In the genomic region with DNA sequence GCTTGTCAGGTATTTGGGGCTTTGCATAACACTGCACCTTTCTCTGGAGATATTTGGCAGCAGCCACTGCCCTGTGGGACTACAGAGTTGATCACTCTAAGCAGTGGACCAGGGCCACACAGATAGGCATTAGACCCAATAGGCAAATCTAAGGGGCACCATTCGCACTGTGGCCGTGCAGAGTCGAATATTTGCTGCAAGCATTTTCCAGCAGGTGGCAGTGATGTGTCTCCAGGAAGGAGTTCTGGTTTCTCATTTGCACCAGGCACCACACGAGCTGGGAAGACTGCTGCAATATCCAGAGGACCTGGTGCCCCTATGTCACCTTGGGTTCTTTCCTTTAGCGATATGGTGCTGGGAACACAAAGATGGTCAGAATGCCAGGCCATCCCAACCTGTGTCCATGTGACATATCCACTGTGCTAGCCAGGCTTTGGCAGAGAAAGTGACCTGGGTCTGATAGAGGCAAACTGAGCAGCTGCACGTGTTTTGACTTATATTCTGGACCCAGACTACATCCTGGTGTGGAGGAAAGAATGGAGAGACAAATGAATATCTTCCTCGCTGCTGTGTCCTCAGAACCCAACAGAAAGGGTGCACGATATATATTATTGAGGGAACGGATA, we compare ENCODE assay signal across 8 cellular contexts.
A peak's percentile ranks its signal among the peaks of the same experiment; 100 is the strongest.
DNase-seq lines count a peak whose midpoint lies in the region; ATAC-seq, FAIRE-seq and TF ChIP-seq lines count a peak whose summit lies in the region.

No MANE protein-coding gene starts in this region.

- H3K9ac ChIP-seq in liver (ENCODE audit: low read depth in 1 of 2, low read length in 2 of 2), result no peak overlapping the region

- WGBS in liver, result 43% methylated on average over 9 of the region's 9 CpGs
- WGBS in upper lobe of left lung, 2 donors, result 52 to 77% methylated on average over 8 to 9 of the region's 9 CpGs

- H3K4me3 ChIP-seq in breast epithelium, result no peak overlapping the region
- no peak overlapping the region for H3K4me3 ChIP-seq in liver (ENCODE audit: low read depth in 1 of 3, low read length in 3 of 3)
- no peak overlapping the region for H3K4me3 ChIP-seq in upper lobe of left lung

- no peak for TF ChIP-seq EP300 in upper lobe of left lung (IDR thresholded peaks at IDR 0.05)

- peak; percentile 77 to 82 for TF ChIP-seq RAD21 in liver (IDR thresholded peaks at IDR 0.05)

- H3K27ac ChIP-seq in breast epithelium (no peak overlapping the region), liver (ENCODE audit: low read depth in 1 of 2, low read length in 2 of 2) (no peak overlapping the region), upper lobe of left lung (no peak overlapping the region)

- TF ChIP-seq CTCF in breast epithelium (IDR thresholded peaks at IDR 0.05) (peak in 2 of 3 donors; percentile 25 to 35), liver (IDR thresholded peaks at IDR 0.05; ENCODE audit: low read depth, low read length, missing input control) (peak; percentile 65), upper lobe of left lung (IDR thresholded peaks at IDR 0.05) (peak in 4 of 6 experiments; percentile 21 to 42 (median 30))

- no peaks in the 10 kb centered on the region for H3K4me1 ChIP-seq in breast epithelium
- H3K4me1 ChIP-seq in liver (ENCODE audit: control insufficient read depth in 4 of 4, insufficient read depth in 4 of 4, low read length in 3 of 4), result no peaks in the 10 kb centered on the region
- no peaks in the 10 kb centered on the region for H3K4me1 ChIP-seq in upper lobe of left lung

- H3K9me3 ChIP-seq in breast epithelium (peaks cover 5 to 16% of the 10 kb centered on the region in 2 donors), liver (ENCODE audit: control insufficient read depth in 4 of 4, low read length in 3 of 4) (peaks cover 0 to 2% (median under 1%) of the 10 kb centered on the region in 4 donors), upper lobe of left lung (peaks cover 0 to 3% (median 0%) of the 10 kb centered on the region in 4 donors)

- intact Hi-C loops in breast epithelium (cut with DNase I; ENCODE audit: low total_unique reads), result no loop called here

- H3K27me3 ChIP-seq in breast epithelium (peaks cover 0 to 2% of the 10 kb centered on the region in 2 donors), liver (ENCODE audit: control insufficient read depth in 4 of 4, insufficient read depth in 4 of 4, low read length in 3 of 4) (no peaks in the 10 kb centered on the region), upper lobe of left lung (no peaks in the 10 kb centered on the region)

- FAIRE-seq in GM12892 (lab: Jason Lieb, UNC), result peak; percentile 88

- H3K36me3 ChIP-seq in breast epithelium (no peaks in the 10 kb centered on the region), liver (ENCODE audit: control insufficient read depth in 4 of 4, insufficient read depth in 3 of 4, low read depth in 1 of 4, low read length in 3 of 4) (no peaks in the 10 kb centered on the region), upper lobe of left lung (no peaks in the 10 kb centered on the region)

- DNase-seq in AML-193 (lab: John Stamatoyannopoulos, UW) (peak; percentile 13 to 26), GM12892 (ENCODE audit: insufficient read length) (no peak), NCI-H526 (lab: John Stamatoyannopoulos, UW) (peak; percentile 77 to 95), breast epithelium (ENCODE audit: low spot score in 2 of 2) (peak in 1 of 2 donors; percentile 19), upper lobe of left lung (peak in 1 of 2 donors; percentile 26)
- DNase-seq in activated naive CD4-positive, alpha-beta T cell (lab: John Stamatoyannopoulos, UW), result no peak

- TF ChIP-seq POLR2A in GM12892 (IDR thresholded peaks at IDR 0.05; ENCODE audit: low read depth, low read length), result no peak
- no peak for TF ChIP-seq POLR2A in breast epithelium (IDR thresholded peaks at IDR 0.05)
- TF ChIP-seq POLR2A in upper lobe of left lung (IDR thresholded peaks at IDR 0.05), result no peak

- ATAC-seq in upper lobe of left lung (ENCODE audit: low FRiP score in 2 of 2) (peak in 1 of 2 donors; percentile 42), GM18511 (IDR thresholded peaks at IDR 0.05; ENCODE audit: unreplicated experiment) (no peak)

TF ChIP-seq in liver, 16 proteins besides CTCF, POLR2A, EP300 and RAD21:
- TF ChIP-seq, protein P1, sequence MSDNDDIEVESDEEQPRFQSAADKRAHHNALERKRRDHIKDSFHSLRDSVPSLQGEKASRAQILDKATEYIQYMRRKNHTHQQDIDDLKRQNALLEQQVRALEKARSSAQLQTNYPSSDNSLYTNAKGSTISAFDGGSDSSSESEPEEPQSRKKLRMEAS (IDR thresholded peaks at IDR 0.05), result no peak
- no peak for TF ChIP-seq YY1 (IDR thresholded peaks at IDR 0.05)
- TF ChIP-seq HNF4A (conservative IDR thresholded peaks at IDR 0.05), result no peak
- TF ChIP-seq HNF4G (IDR thresholded peaks at IDR 0.05), result no peak
- TF ChIP-seq GABPA (IDR thresholded peaks at IDR 0.05 in 1 of 2, conservative IDR thresholded peaks at IDR 0.05 in 1 of 2), result no peak
- TF ChIP-seq SP1 (IDR thresholded peaks at IDR 0.05), result no peak
- no peak for TF ChIP-seq JUND (IDR thresholded peaks at IDR 0.05)
- TF ChIP-seq FOXA2 (IDR thresholded peaks at IDR 0.05), result no peak

Comparison
In these comparisons a context has a peak if more than half of its experiments do, and no peak if none do; other contexts are left out.
1. DNase-seq: peak in AML-193 (2 of 2) and NCI-H526 (2 of 2); none in GM12892 (single experiment) and activated naive CD4-positive, alpha-beta T cell (0 of 4).
2. Peak in every context shown above with its lines, with median percentiles within 50 percentile points of each other: CTCF ChIP-seq.